ENCODE assay signal across 32 cellular contexts in genomic region chr21:38354231-38354630, GRCh38.
"Had no signal": no experiment of that assay in that cellular context is flagged by ENCODE, and none has a peak within 500 bp of the region (broad histone marks: within the 10 kb centered on the region; RNA-seq: fewer than 3 reads in every experiment).

No MANE protein-coding gene starts in this region.

- H3K27ac ChIP-seq: cardiac muscle cell, SJCRH30, SK-N-MC, WERI-Rb-1 had no signal

- H3K4me3 ChIP-seq: ascending aorta, cardiac muscle cell, MG63, SJCRH30, SK-N-MC had no signal

- DNase-seq: activated CD4-positive, alpha-beta T cell treated with anti-CD3 and anti-CD28 coated beads for 1 hour; activated CD4-positive, alpha-beta T cell treated with anti-CD3 and anti-CD28 coated beads for 48 hours; activated CD4-positive, alpha-beta T cell treated with anti-CD3 and anti-CD28 coated beads, Interleukin-2, amount 50 U/mL, for 48 hours; activated CD4-positive, CD25-positive, alpha-beta regulatory T cell; activated CD8-positive, alpha-beta T cell treated with anti-CD3 and anti-CD28 coated beads, Interleukin-2, amount 10 ng/mL, durations not matched to agents 7 days and 5 days; activated gamma-delta T cell; activated naive CD4-positive, alpha-beta T cell treated with Interleukin-2 at 50 U/mL for 16 hours; activated naive CD8-positive, alpha-beta T cell treated with anti-CD3 and anti-CD28 coated beads, Interleukin-2, amount 10 ng/mL, durations not matched to agents 7 days and 5 days; activated T-cell treated with anti-CD3 and anti-CD28 coated beads, Interleukin-2, amount 50 U/mL, for 24 hours; amygdala; Kasumi-1; KG1; MG63; NCI-H1048; NCI-H1105 treated with DMSO at 0.1 percent for 48 hours; NCI-H146; NCI-H187; NCI-H2029 treated with DMSO at 0.1 percent for 48 hours; NCI-H2107; NCI-H2171; NCI-H2227 treated with DMSO at 0.1 percent for 48 hours; NCI-H446; NCI-H524; NCI-H69; SHP77; SJCRH30; T1000; WERI-Rb-1 had no signal

- H3K27me3 ChIP-seq: ascending aorta, cardiac muscle cell, MG63 had no signal

- H3K9me3 ChIP-seq: ascending aorta, MG63, SJCRH30 had no signal

- ATAC-seq: activated CD8-positive, alpha-beta T cell treated with anti-CD3 and anti-CD28 coated beads, Interleukin-2, amount 10 ng/mL, durations not matched to agents 7 days and 5 days; Panc1 had no signal

- H3K36me3 ChIP-seq: ascending aorta, cardiac muscle cell, MG63, SJCRH30, WERI-Rb-1 had no signal
